ENCODE assay signal across 1 cellular context in genomic region chr6:99407076-99407475, GRCh38.
A peak's percentile ranks its signal among the peaks of the same experiment; 100 is the strongest.
TF ChIP-seq lines count a peak whose summit lies in the region.

No MANE protein-coding gene starts in this region.

TF ChIP-seq in HepG2, 621 proteins besides CTCF, POLR2A, EP300 and RAD21:
- no peak for TF ChIP-seq ZNF251 (CRISPR knock-in tag; IDR thresholded peaks at IDR 0.05)
- peak; percentile 91 for TF ChIP-seq ZNF121 (CRISPR knock-in tag; IDR thresholded peaks at IDR 0.05)
